ENCODE assay signal across 11 cellular contexts in the genomic region with DNA sequence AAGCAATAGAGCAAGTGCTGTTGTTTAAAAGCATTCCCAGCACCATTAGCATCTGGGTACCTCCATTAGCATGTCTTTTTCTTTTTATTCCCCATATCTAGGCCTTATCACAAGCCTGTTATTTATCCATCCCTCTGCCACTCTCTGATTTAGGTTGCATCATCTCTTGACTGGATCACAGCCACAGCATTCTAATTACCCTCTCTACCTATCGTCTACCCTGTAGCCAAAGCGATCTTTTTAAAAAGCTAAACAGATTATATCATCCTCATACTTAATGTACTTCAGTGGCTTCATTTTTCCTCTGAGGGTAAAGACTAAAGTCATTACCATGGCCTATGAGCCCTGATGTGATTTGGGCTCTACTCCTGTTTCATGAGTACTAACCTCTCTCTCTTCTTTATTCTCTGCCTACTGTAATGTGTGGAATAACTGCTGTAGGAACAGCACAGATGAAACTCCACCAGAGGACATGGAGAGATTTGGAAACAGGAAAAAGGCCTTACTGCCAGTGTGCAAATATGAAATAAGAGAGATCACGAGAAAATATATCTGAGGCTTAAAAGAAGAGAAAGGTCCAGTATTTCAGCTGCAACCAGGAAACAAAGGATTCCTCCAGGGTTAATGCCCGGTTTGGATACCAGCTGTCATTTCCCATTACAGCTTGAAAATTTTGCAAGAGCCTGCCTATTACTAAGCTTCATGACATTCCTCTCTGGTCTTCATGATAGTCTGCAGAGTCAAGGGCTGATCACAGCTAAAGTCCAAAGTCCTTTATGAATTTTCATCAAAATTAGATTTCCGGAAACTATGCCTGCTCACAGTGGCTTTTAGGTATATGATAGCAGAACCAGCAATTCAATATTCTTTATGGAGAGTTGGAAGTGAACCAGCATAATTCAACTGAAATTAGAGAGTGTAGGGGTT.
DNase-seq lines count a peak whose midpoint lies in the region; ATAC-seq and TF ChIP-seq lines count a peak whose summit lies in the region.
"Had no signal": no experiment of that assay in that cellular context is flagged by ENCODE, and none has a peak within 500 bp of the region (broad histone marks: within the 10 kb centered on the region; RNA-seq: fewer than 3 reads in every experiment).

No MANE protein-coding gene starts in this region.

- H3K4me1 ChIP-seq in H9 (ENCODE audit: insufficient read depth, low read length) = no peaks in the 10 kb centered on the region

- H2AK5ac ChIP-seq in H9 (ENCODE audit: insufficient read length, low read length) = no peak overlapping the region

- no peak overlapping the region for H3K9ac ChIP-seq in H9 (ENCODE audit: extremely low read depth, insufficient read length, low read length)

- no peaks in the 10 kb centered on the region for H3K9me3 Mint-ChIP-seq in H9

- no peak overlapping the region for H3K23ac ChIP-seq in H9 (ENCODE audit: insufficient read length, low read depth, low read length)

- TF ChIP-seq CTCF in fibroblast of the aortic adventitia (IDR thresholded peaks at IDR 0.05; ENCODE audit: insufficient read depth, low read length) = no peak
- TF ChIP-seq CTCF in H9 (conservative IDR thresholded peaks at IDR 0.05) = no peak

- H3K4me1 Mint-ChIP-seq in H9 = peaks cover 14 to 16% of the 10 kb centered on the region in 2 experiments

- H3K4me3 ChIP-seq in fibroblast of the aortic adventitia (ENCODE audit: low read depth, low read length) = no peak overlapping the region

- H2BK120ac ChIP-seq in H9 (ENCODE audit: low read depth, low read length, poor library complexity, severe bottlenecking) = no peak overlapping the region

- no peak overlapping the region for H3T11ph ChIP-seq in H9 (ENCODE audit: low read length)

- no peak overlapping the region for H3K18ac ChIP-seq in H9 (ENCODE audit: insufficient read length, low read depth, low read length)

- DNase-seq in HCEC 1CT (peak; percentile 85), RPMI7951 (ENCODE audit: low read depth) (peak; percentile 23), fibroblast of the aortic adventitia (ENCODE audit: low read depth) (peak; percentile 46), renal cortical epithelial cell (ENCODE audit: low read depth) (peak; percentile 24), H9 (no peak), NCI-H774 (lab: John Stamatoyannopoulos, UW) (no peak)
- DNase-seq: caudate nucleus; Karpas-422; NCI-H526 treated with DMSO at 0.1 percent for 48 hours; stimulated activated CD4-positive, alpha-beta T cell treated with anti-CD3 and anti-CD28 coated beads, Interleukin-12 subunit alpha, Interleukin-12 subunit beta, amount 100 ng/mL, for 4 hours had no signal

- no peak overlapping the region for H4K91ac ChIP-seq in H9 (ENCODE audit: insufficient read length, low read depth, low read length)

- no peaks in the 10 kb centered on the region for H3K27me3 Mint-ChIP-seq in H9 (ENCODE audit: low read depth)

- H3K4ac ChIP-seq in H9 (ENCODE audit: low read depth, low read length) = no peak overlapping the region

- no peak overlapping the region for H3K27ac ChIP-seq in H9 (ENCODE audit: insufficient read length, low read depth, low read length)

- H3K4me3 Mint-ChIP-seq in H9 = no peak overlapping the region

- no peak overlapping the region for H2BK5ac ChIP-seq in H9 (ENCODE audit: insufficient read length, low read length)

- H2AFZ ChIP-seq in H9 (ENCODE audit: low read length) = no peak overlapping the region

- H2BK15ac ChIP-seq in H9 (ENCODE audit: low read depth, low read length) = no peak overlapping the region

- H2BK20ac ChIP-seq in H9 (ENCODE audit: low read depth, low read length, poor library complexity, severe bottlenecking) = no peak overlapping the region

- no peak overlapping the region for H4K5ac ChIP-seq in H9 (ENCODE audit: insufficient read length, low read depth, low read length)

- no peak overlapping the region for H3K27ac Mint-ChIP-seq in H9

- no peaks in the 10 kb centered on the region for H3K79me1 ChIP-seq in H9 (ENCODE audit: insufficient read depth, low read depth, low read length, poor library complexity, severe bottlenecking)

- H3K56ac ChIP-seq in H9 (ENCODE audit: insufficient read length, low read depth, low read length) = no peak overlapping the region

- no peak overlapping the region for H3K14ac ChIP-seq in H9 (ENCODE audit: insufficient read depth, low read length)

- H4K8ac ChIP-seq in H9 (replicated peaks; ENCODE audit: insufficient read length, low read depth, low read length) = no peak overlapping the region

- no peaks in the 10 kb centered on the region for H3K9me3 ChIP-seq in H9 (ENCODE audit: control insufficient read depth, low read depth, low read length)

- no peaks in the 10 kb centered on the region for H3K23me2 ChIP-seq in H9 (ENCODE audit: insufficient read length, low read depth, low read length, poor library complexity, severe bottlenecking)

- H2BK12ac ChIP-seq in H9 (ENCODE audit: insufficient read length, low read depth, low read length) = no peak overlapping the region

- WGBS in H9 (ENCODE audit: extremely low coverage, insufficient read length, low lambda C conversion rate) = no CpG with 5 or more reads among the region's 5 CpGs

- ATAC-seq in HG02623 (IDR thresholded peaks at IDR 0.05; ENCODE audit: unreplicated experiment) = no peak

- H3K4me2 ChIP-seq in H9 (ENCODE audit: insufficient read depth, insufficient read length, low read length) = no peak overlapping the region

- no peaks in the 10 kb centered on the region for H4K20me1 ChIP-seq in H9 (ENCODE audit: control insufficient read depth, insufficient read depth, insufficient read length)

- H3K79me2 ChIP-seq in H9 (ENCODE audit: insufficient read depth, low read length) = no peaks in the 10 kb centered on the region

- H3K27me3 ChIP-seq in H9 (ENCODE audit: insufficient read depth, low read length) = no peaks in the 10 kb centered on the region

- no peaks in the 10 kb centered on the region for H3K36me3 Mint-ChIP-seq in H9 (ENCODE audit: insufficient read depth in 1 of 3, low read depth in 3 of 3)

Comparison
In these comparisons a context has a peak if more than half of its experiments do, and no peak if none do; other contexts are left out.
1. DNase-seq: peak in HCEC 1CT (single experiment), RPMI7951 (single experiment), fibroblast of the aortic adventitia (single experiment) and renal cortical epithelial cell (single experiment); none in H9 (single experiment) and NCI-H774 (single experiment).